In the genomic region with DNA sequence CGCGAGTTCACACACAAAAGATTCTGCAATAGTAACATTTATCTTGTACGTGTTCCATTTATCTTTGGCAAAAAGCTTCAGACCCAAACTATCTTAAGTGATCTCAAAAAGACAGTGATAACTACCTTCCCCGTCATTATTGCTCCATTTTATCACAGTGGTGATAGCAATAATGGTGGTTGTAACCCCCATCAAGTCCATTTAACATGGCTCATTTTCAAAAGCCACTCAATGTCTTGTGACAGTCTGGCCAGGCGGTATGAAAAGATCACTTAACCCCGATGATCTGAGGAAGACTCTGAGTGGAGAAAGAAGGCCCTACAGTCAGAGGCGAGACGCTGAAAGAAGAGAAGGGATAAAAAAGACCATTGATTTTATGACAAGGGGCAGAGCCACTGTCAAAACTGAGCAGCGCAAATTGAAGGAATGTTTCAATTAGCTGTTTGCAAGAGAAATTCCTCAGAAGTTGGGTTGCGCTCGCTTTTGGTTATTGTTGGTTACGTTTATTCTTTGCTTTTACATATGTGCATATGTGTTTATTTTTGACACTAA, we compare ENCODE assay signal across 29 cellular contexts.
"Had no signal": no experiment of that assay in that cellular context is flagged by ENCODE, and none has a peak within 500 bp of the region (broad histone marks: within the 10 kb centered on the region; RNA-seq: fewer than 3 reads in every experiment).

No MANE protein-coding gene starts in this region.

- ATAC-seq: activated CD8-positive, alpha-beta memory T cell treated with anti-CD3 and anti-CD28 coated beads, Interleukin-2, amount 10 ng/mL, durations not matched to agents 7 days and 5 days; activated naive CD4-positive, alpha-beta T cell treated with anti-CD3 and anti-CD28 coated beads, Interleukin-2, amount 50 U/mL, for 72 hours; activated naive CD8-positive, alpha-beta T cell treated with anti-CD3 and anti-CD28 coated beads, Interleukin-2, amount 50 U/mL, for 24 hours; activated T-cell treated with anti-CD3 and anti-CD28 coated beads, Interleukin-2, amount 50 U/mL, for 4 hours; body of pancreas; Panc1; Right ventricle myocardium inferior; T-cell had no signal

- DNase-seq: activated B cell treated with CpG ODN at 0.5 μM for 24 hours; activated CD4-positive, alpha-beta T cell treated with anti-CD3 and anti-CD28 coated beads for 1 hour; activated CD4-positive, alpha-beta T cell treated with anti-CD3 and anti-CD28 coated beads, Interleukin-2, amount 10 ng/mL, durations not matched to agents 24 days and 14 days; activated CD4-positive, alpha-beta T cell treated with anti-CD3 and anti-CD28 coated beads, Interleukin-2, amount 50 U/mL, for 48 hours; activated CD8-positive, alpha-beta memory T cell treated with anti-CD3 and anti-CD28 coated beads, Interleukin-2, amount 10 ng/mL, durations not matched to agents 7 days and 5 days; activated effector memory CD4-positive, alpha-beta T cell treated with anti-CD3 and anti-CD28 coated beads, Interleukin-2, amount 50 U/mL, for 16 hours; activated naive CD4-positive, alpha-beta T cell treated with Interleukin-2 at 50 U/mL for 16 hours; activated naive CD8-positive, alpha-beta T cell treated with anti-CD3 and anti-CD28 coated beads, Interleukin-2, amount 50 U/mL, for 24 hours; activated T-cell treated with anti-CD3 and anti-CD28 coated beads, Interleukin-2, amount 50 U/mL, for 4 hours; amniotic stem cell; body of pancreas; MG63; MV-4-11; NCI-H1436; NCI-H1694 treated with DMSO at 0.1 percent for 48 hours; NCI-H2029 treated with DMSO at 0.1 percent for 48 hours; NCI-H226; NCI-H526; NK-92 treated with Interleukin-12 subunit alpha and Interleukin-12 subunit beta, amount 100 ng/mL, for 24 hours; OCI-M1; RPMI8226; T-cell; T-helper 2 cell; T1000 had no signal

- FAIRE-seq: bronchial epithelial cell, TTC549 had no signal
